ENCODE assay signal across 31 cellular contexts in the genomic region with DNA sequence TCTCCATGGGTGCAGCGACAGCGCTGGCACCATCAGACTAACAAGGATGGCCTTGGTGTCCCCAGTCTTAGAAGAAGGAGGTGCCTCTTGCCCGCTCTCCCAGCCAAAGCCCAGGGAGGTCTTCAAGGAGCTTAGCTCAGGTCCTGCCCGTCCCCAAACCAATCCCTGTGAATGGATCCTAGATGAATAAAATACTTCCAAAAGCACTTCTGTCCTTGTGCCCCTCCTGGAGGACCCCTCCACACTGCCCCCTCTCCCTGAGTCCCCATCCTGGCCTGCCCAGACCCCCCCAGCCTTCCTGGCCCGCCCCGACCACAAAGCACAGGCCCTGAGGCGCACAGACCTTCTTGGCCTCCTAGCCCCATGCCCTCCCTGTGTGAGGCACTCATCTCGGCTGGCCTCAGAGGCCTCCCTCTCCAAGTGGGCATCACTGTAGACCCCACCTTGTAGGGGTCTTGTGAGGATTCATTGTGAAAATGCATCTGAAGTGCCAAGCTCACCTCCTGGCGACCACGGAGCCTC. TPM values are rescaled to one million over a fixed set of nuclear protein-coding genes. Genes with fewer than 3 reads are reported as not detected.
"Had no signal": no experiment of that assay in that cellular context is flagged by ENCODE, and none has a peak within 500 bp of the region (broad histone marks: within the 10 kb centered on the region; RNA-seq: fewer than 3 reads in every experiment).

No MANE protein-coding gene starts in this region.

- H3K9me3 ChIP-seq: ovary, psoas muscle, right lobe of liver, suprapubic skin, testis, tibial artery, transverse colon, upper lobe of left lung, vagina had no signal

- H3K9me3 Mint-ChIP-seq: naive B cell; naive thymus-derived CD8-positive, alpha-beta T cell; natural killer cell treated with Interleukin-12 subunit alpha and Interleukin-12 subunit beta and Interleukin-15 and Interleukin-18, amount 100 ng/mL, for 72 hours; nephron progenitor cell; neural crest cell; stimulated activated memory B cell treated with anti-CD40 and anti-IgM and Interleukin-4, amounts not matched to agents 10 μg/mL and 1 μg/mL and 100 μg/mL, for 72 hours; stimulated activated naive CD8-positive, alpha-beta T cell treated with anti-CD3 and anti-CD28 coated beads, Interleukin-15, amount 100 ng/mL, for 72 hours had no signal

- H3K36me3 ChIP-seq: ovary, suprapubic skin, tibial artery, transverse colon, upper lobe of left lung, vagina had no signal

- H3K4me2 ChIP-seq: smooth muscle cell had no signal

- H3K27me3 ChIP-seq: ovary, right lobe of liver, suprapubic skin, testis, transverse colon, upper lobe of left lung, vagina had no signal

- H2AFZ ChIP-seq: parathyroid adenoma had no signal

- H3K27ac Mint-ChIP-seq: naive thymus-derived CD8-positive, alpha-beta T cell; natural killer cell treated with Interleukin-12 subunit alpha and Interleukin-12 subunit beta and Interleukin-15 and Interleukin-18, amount 100 ng/mL, for 72 hours; nephron progenitor cell; progenitor cell of endocrine pancreas; stimulated activated memory B cell treated with anti-CD40 and anti-IgM and Interleukin-4, amounts not matched to agents 10 μg/mL and 1 μg/mL and 100 μg/mL, for 72 hours had no signal

- H3K4me1 ChIP-seq: parathyroid adenoma, psoas muscle, right lobe of liver, suprapubic skin, tibial artery, transverse colon, upper lobe of left lung, vagina had no signal

- H3K4me1 Mint-ChIP-seq: naive thymus-derived CD8-positive, alpha-beta T cell; stimulated activated naive CD8-positive, alpha-beta T cell treated with anti-CD3 and anti-CD28 coated beads, Interleukin-15, amount 100 ng/mL, for 72 hours had no signal

- H3K27me3 Mint-ChIP-seq: stimulated activated naive CD8-positive, alpha-beta T cell treated with anti-CD3 and anti-CD28 coated beads, Interleukin-15, amount 100 ng/mL, for 72 hours had no signal

- ATAC-seq: naive thymus-derived CD8-positive, alpha-beta T cell; natural killer cell treated with Interleukin-12 subunit alpha and Interleukin-12 subunit beta and Interleukin-15 and Interleukin-18, amount 100 ng/mL, for 72 hours; psoas muscle; right cardiac atrium; stimulated activated memory B cell treated with anti-CD40 and anti-IgM and Interleukin-4, amounts not matched to agents 10 μg/mL and 1 μg/mL and 100 μg/mL, for 72 hours; stimulated activated naive CD8-positive, alpha-beta T cell treated with anti-CD3 and anti-CD28 coated beads, Interleukin-15, amount 100 ng/mL, for 72 hours; stimulated activated naive CD8-positive, alpha-beta T cell treated with anti-CD3 and anti-CD28 coated beads, Interleukin-15, Interleukin-2, amounts not matched to agents 100 U/mL and 50 U/mL, for 24 hours had no signal

- H3K4me3 ChIP-seq: ovary, psoas muscle, right lobe of liver, skin epidermis, smooth muscle cell, suprapubic skin, testis, tibial artery, transverse colon, upper lobe of left lung, vagina had no signal

- H3K9ac ChIP-seq: parathyroid adenoma had no signal

- H3K4me3 Mint-ChIP-seq: naive B cell; naive thymus-derived CD8-positive, alpha-beta T cell; natural killer cell treated with Interleukin-12 subunit alpha and Interleukin-12 subunit beta and Interleukin-15 and Interleukin-18, amount 100 ng/mL, for 72 hours; nephron progenitor cell; neural crest cell; stimulated activated memory B cell treated with anti-CD40 and anti-IgM and Interleukin-4, amounts not matched to agents 10 μg/mL and 1 μg/mL and 100 μg/mL, for 72 hours; stimulated activated naive CD8-positive, alpha-beta T cell treated with anti-CD3 and anti-CD28 coated beads, Interleukin-15, amount 100 ng/mL, for 72 hours had no signal

- DNase-seq: naive B cell; naive thymus-derived CD8-positive, alpha-beta T cell; nephron progenitor cell; occipital lobe; psoas muscle; right cardiac atrium; right lobe of liver; stimulated activated CD4-positive, alpha-beta T cell treated with anti-CD3 and anti-CD28 coated beads, Interleukin-15, amount 100 ng/mL, for 24 hours; stimulated activated CD4-positive, alpha-beta T cell treated with anti-CD3 and anti-CD28 coated beads, Interleukin-4, amount 100 ng/mL, for 1 hour; stimulated activated CD4-positive, alpha-beta T cell treated with anti-CD3 and anti-CD28 coated beads, Interleukin-4, amount 100 ng/mL, for 4 hours; stimulated activated CD8-positive, alpha-beta memory T cell treated with anti-CD3 and anti-CD28 coated beads, Interleukin-4, amount 100 ng/mL, for 48 hours; stimulated activated naive CD4-positive, alpha-beta T cell; stimulated activated naive CD8-positive, alpha-beta T cell treated with anti-CD3 and anti-CD28 coated beads, Interleukin-15, amount 100 ng/mL, for 72 hours; stimulated activated naive CD8-positive, alpha-beta T cell treated with anti-CD3 and anti-CD28 coated beads, Interleukin-15, Interleukin-2, amounts not matched to agents 100 U/mL and 50 U/mL, for 24 hours; substantia nigra; testis; tibial artery; transverse colon had no signal

- H3K27ac ChIP-seq: ovary, parathyroid adenoma, psoas muscle, right lobe of liver, skin epidermis, suprapubic skin, testis, tibial artery, transverse colon, upper lobe of left lung, vagina had no signal

- H3K79me2 ChIP-seq: parathyroid adenoma had no signal

- H3K36me3 Mint-ChIP-seq: naive B cell; naive thymus-derived CD8-positive, alpha-beta T cell; natural killer cell treated with Interleukin-12 subunit alpha and Interleukin-12 subunit beta and Interleukin-15 and Interleukin-18, amount 100 ng/mL, for 72 hours; stimulated activated memory B cell treated with anti-CD40 and anti-IgM and Interleukin-4, amounts not matched to agents 10 μg/mL and 1 μg/mL and 100 μg/mL, for 72 hours had no signal

RNA-seq across cellular contexts. Expression of gene SLC28A1, which starts 8.4 kb away (rescaled TPM):
- total RNA-seq: naive thymus-derived CD8-positive, alpha-beta T cell; natural killer cell treated with Interleukin-12 subunit alpha and Interleukin-12 subunit beta and Interleukin-15 and Interleukin-18, amount 100 ng/mL, for 72 hours; neural crest cell; occipital lobe; osteoblast; progenitor cell of endocrine pancreas; smooth muscle cell; suprapubic skin; transverse colon; upper lobe of left lung; ureter; vagina had no signal
- polyA plus RNA-seq: naive thymus-derived CD8-positive, alpha-beta T cell had no signal
